In the genomic region with DNA sequence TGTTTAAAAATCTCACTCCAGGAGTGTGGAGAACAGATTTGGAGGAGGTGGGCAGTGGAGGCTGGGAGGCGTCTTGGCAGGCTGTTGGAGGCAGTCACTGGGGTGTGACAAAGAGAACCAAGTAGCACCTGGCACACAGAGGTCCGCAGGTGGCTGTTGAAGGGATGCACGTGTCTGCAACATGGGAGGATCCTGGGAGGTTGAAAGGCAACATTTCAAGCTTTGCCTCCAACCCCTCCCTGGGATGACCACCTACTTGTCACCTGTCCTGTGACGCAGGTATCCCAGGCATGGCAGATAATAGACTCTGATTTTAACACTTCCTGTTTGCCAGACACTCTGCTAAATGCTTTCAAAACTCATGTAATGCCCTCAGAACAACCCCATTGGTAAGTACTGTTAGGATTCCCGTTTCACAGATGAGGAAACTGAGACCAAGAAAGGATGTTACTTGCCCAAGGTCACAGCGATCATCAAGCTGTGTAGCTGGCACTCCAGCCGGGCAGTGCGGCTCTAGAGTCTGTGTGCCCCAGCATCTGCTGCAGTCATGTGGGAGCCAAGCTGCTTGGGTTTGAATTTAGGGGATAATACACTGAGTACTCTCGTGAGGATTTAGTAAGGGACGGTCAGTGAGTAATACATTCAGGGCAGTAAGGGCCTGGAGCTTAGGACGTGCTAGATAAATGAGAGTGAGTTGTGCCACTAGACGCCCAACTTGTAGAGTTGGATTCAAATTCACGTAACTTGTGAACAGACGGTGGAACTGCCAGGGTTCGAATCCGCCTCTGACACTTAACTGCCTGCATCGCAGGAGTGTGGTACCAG, we compare ENCODE assay signal across 1 cellular context.
TF ChIP-seq lines count a peak whose summit lies in the region.

No MANE protein-coding gene starts in this region.

TF ChIP-seq in HepG2, 621 proteins besides CTCF, POLR2A, EP300 and RAD21 (continued from another document and continues in another):
- TF ChIP-seq, protein P1, sequence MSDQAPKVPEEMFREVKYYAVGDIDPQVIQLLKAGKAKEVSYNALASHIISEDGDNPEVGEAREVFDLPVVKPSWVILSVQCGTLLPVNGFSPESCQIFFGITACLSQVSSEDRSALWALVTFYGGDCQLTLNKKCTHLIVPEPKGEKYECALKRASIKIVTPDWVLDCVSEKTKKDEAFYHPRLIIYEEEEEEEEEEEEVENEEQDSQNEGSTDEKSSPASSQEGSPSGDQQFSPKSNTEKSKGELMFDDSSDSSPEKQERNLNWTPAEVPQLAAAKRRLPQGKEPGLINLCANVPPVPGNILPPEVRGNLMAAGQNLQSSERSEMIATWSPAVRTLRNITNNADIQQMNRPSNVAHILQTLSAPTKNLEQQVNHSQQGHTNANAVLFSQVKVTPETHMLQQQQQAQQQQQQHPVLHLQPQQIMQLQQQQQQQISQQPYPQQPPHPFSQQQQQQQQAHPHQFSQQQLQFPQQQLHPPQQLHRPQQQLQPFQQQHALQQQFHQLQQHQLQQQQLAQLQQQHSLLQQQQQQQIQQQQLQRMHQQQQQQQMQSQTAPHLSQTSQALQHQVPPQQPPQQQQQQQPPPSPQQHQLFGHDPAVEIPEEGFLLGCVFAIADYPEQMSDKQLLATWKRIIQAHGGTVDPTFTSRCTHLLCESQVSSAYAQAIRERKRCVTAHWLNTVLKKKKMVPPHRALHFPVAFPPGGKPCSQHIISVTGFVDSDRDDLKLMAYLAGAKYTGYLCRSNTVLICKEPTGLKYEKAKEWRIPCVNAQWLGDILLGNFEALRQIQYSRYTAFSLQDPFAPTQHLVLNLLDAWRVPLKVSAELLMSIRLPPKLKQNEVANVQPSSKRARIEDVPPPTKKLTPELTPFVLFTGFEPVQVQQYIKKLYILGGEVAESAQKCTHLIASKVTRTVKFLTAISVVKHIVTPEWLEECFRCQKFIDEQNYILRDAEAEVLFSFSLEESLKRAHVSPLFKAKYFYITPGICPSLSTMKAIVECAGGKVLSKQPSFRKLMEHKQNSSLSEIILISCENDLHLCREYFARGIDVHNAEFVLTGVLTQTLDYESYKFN (CRISPR knock-in tag; conservative IDR thresholded peaks at IDR 0.05), result no peak
- TF ChIP-seq, protein P2, sequence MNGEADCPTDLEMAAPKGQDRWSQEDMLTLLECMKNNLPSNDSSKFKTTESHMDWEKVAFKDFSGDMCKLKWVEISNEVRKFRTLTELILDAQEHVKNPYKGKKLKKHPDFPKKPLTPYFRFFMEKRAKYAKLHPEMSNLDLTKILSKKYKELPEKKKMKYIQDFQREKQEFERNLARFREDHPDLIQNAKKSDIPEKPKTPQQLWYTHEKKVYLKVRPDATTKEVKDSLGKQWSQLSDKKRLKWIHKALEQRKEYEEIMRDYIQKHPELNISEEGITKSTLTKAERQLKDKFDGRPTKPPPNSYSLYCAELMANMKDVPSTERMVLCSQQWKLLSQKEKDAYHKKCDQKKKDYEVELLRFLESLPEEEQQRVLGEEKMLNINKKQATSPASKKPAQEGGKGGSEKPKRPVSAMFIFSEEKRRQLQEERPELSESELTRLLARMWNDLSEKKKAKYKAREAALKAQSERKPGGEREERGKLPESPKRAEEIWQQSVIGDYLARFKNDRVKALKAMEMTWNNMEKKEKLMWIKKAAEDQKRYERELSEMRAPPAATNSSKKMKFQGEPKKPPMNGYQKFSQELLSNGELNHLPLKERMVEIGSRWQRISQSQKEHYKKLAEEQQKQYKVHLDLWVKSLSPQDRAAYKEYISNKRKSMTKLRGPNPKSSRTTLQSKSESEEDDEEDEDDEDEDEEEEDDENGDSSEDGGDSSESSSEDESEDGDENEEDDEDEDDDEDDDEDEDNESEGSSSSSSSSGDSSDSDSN (CRISPR knock-in tag; IDR thresholded peaks at IDR 0.05), result no peak
- TF ChIP-seq ZNF83 (CRISPR knock-in tag; IDR thresholded peaks at IDR 0.05; ENCODE audit: borderline replicate concordance) (no peak), PAWR (CRISPR knock-in tag; IDR thresholded peaks at IDR 0.05; ENCODE audit: borderline replicate concordance) (no peak), ZSCAN12 (CRISPR knock-in tag; IDR thresholded peaks at IDR 0.05) (no peak), REPIN1 (CRISPR knock-in tag; IDR thresholded peaks at IDR 0.05; ENCODE audit: borderline replicate concordance, low read depth) (no peak), HNRNPUL1 (IDR thresholded peaks at IDR 0.05; ENCODE audit: low read depth, low read length) (no peak), ZNF709 (CRISPR knock-in tag; IDR thresholded peaks at IDR 0.05) (0 out of 2 replicates have a peak, but pooled peaks have one; percentile 48), ZNF24 (IDR thresholded peaks at IDR 0.05) (no peak), SIN3B (IDR thresholded peaks at IDR 0.05; ENCODE audit: low read length) (no peak), SP5 (CRISPR knock-in tag; IDR thresholded peaks at IDR 0.05; ENCODE audit: borderline replicate concordance, low read depth) (no peak), ZNF263 (CRISPR knock-in tag; IDR thresholded peaks at IDR 0.05) (no peak), ZNF235 (CRISPR knock-in tag; IDR thresholded peaks at IDR 0.05; ENCODE audit: borderline replicate concordance) (no peak), ZNF746 (CRISPR knock-in tag; IDR thresholded peaks at IDR 0.05) (no peak), HES4 (CRISPR knock-in tag; IDR thresholded peaks at IDR 0.05; ENCODE audit: borderline replicate concordance) (0 out of 2 replicates have a peak, but pooled peaks have one; percentile 50), ARHGAP35 (CRISPR knock-in tag; IDR thresholded peaks at IDR 0.05; ENCODE audit: borderline replicate concordance) (no peak), KLF9 (CRISPR knock-in tag; IDR thresholded peaks at IDR 0.05; ENCODE audit: low read depth) (no peak), ARNTL (CRISPR knock-in tag; IDR thresholded peaks at IDR 0.05) (0 out of 2 replicates have a peak, but pooled peaks have one; percentile 21), ZNF781 (CRISPR knock-in tag; IDR thresholded peaks at IDR 0.05; ENCODE audit: borderline replicate concordance, not compliant biosample characterization) (no peak), ZNF629 (CRISPR knock-in tag; conservative IDR thresholded peaks at IDR 0.05) (peak; percentile 74), ZFP62 (CRISPR knock-in tag; IDR thresholded peaks at IDR 0.05) (no peak), SNRNP70 (IDR thresholded peaks at IDR 0.05; ENCODE audit: low read depth, low read length) (no peak)
- TF ChIP-seq, protein P3, sequence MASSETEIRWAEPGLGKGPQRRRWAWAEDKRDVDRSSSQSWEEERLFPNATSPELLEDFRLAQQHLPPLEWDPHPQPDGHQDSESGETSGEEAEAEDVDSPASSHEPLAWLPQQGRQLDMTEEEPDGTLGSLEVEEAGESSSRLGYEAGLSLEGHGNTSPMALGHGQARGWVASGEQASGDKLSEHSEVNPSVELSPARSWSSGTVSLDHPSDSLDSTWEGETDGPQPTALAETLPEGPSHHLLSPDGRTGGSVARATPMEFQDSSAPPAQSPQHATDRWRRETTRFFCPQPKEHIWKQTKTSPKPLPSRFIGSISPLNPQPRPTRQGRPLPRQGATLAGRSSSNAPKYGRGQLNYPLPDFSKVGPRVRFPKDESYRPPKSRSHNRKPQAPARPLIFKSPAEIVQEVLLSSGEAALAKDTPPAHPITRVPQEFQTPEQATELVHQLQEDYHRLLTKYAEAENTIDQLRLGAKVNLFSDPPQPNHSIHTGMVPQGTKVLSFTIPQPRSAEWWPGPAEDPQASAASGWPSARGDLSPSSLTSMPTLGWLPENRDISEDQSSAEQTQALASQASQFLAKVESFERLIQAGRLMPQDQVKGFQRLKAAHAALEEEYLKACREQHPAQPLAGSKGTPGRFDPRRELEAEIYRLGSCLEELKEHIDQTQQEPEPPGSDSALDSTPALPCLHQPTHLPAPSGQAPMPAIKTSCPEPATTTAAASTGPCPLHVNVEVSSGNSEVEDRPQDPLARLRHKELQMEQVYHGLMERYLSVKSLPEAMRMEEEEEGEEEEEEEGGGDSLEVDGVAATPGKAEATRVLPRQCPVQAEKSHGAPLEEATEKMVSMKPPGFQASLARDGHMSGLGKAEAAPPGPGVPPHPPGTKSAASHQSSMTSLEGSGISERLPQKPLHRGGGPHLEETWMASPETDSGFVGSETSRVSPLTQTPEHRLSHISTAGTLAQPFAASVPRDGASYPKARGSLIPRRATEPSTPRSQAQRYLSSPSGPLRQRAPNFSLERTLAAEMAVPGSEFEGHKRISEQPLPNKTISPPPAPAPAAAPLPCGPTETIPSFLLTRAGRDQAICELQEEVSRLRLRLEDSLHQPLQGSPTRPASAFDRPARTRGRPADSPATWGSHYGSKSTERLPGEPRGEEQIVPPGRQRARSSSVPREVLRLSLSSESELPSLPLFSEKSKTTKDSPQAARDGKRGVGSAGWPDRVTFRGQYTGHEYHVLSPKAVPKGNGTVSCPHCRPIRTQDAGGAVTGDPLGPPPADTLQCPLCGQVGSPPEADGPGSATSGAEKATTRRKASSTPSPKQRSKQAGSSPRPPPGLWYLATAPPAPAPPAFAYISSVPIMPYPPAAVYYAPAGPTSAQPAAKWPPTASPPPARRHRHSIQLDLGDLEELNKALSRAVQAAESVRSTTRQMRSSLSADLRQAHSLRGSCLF (CRISPR knock-in tag; IDR thresholded peaks at IDR 0.05; ENCODE audit: borderline replicate concordance), result no peak
- TF ChIP-seq, protein P4, sequence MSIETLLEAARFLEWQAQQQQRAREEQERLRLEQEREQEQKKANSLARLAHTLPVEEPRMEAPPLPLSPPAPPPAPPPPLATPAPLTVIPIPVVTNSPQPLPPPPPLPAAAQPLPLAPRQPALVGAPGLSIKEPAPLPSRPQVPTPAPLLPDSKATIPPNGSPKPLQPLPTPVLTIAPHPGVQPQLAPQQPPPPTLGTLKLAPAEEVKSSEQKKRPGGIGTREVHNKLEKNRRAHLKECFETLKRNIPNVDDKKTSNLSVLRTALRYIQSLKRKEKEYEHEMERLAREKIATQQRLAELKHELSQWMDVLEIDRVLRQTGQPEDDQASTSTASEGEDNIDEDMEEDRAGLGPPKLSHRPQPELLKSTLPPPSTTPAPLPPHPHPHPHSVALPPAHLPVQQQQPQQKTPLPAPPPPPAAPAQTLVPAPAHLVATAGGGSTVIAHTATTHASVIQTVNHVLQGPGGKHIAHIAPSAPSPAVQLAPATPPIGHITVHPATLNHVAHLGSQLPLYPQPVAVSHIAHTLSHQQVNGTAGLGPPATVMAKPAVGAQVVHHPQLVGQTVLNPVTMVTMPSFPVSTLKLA (IDR thresholded peaks at IDR 0.05), result peak; percentile 89
- TF ChIP-seq, protein P5, sequence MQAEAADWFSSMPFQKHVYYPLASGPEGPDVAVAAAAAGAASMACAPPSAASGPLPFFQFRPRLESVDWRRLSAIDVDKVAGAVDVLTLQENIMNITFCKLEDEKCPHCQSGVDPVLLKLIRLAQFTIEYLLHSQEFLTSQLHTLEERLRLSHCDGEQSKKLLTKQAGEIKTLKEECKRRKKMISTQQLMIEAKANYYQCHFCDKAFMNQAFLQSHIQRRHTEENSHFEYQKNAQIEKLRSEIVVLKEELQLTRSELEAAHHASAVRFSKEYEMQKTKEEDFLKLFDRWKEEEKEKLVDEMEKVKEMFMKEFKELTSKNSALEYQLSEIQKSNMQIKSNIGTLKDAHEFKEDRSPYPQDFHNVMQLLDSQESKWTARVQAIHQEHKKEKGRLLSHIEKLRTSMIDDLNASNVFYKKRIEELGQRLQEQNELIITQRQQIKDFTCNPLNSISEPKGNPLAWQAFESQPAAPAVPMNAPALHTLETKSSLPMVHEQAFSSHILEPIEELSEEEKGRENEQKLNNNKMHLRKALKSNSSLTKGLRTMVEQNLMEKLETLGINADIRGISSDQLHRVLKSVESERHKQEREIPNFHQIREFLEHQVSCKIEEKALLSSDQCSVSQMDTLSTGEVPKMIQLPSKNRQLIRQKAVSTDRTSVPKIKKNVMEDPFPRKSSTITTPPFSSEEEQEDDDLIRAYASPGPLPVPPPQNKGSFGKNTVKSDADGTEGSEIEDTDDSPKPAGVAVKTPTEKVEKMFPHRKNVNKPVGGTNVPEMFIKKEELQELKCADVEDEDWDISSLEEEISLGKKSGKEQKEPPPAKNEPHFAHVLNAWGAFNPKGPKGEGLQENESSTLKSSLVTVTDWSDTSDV (CRISPR knock-in tag; IDR thresholded peaks at IDR 0.05), result no peak
- TF ChIP-seq, protein P6, sequence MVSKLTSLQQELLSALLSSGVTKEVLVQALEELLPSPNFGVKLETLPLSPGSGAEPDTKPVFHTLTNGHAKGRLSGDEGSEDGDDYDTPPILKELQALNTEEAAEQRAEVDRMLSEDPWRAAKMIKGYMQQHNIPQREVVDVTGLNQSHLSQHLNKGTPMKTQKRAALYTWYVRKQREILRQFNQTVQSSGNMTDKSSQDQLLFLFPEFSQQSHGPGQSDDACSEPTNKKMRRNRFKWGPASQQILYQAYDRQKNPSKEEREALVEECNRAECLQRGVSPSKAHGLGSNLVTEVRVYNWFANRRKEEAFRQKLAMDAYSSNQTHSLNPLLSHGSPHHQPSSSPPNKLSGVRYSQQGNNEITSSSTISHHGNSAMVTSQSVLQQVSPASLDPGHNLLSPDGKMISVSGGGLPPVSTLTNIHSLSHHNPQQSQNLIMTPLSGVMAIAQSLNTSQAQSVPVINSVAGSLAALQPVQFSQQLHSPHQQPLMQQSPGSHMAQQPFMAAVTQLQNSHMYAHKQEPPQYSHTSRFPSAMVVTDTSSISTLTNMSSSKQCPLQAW (CRISPR knock-in tag; IDR thresholded peaks at IDR 0.05), result no peak
- TF ChIP-seq, protein P7, sequence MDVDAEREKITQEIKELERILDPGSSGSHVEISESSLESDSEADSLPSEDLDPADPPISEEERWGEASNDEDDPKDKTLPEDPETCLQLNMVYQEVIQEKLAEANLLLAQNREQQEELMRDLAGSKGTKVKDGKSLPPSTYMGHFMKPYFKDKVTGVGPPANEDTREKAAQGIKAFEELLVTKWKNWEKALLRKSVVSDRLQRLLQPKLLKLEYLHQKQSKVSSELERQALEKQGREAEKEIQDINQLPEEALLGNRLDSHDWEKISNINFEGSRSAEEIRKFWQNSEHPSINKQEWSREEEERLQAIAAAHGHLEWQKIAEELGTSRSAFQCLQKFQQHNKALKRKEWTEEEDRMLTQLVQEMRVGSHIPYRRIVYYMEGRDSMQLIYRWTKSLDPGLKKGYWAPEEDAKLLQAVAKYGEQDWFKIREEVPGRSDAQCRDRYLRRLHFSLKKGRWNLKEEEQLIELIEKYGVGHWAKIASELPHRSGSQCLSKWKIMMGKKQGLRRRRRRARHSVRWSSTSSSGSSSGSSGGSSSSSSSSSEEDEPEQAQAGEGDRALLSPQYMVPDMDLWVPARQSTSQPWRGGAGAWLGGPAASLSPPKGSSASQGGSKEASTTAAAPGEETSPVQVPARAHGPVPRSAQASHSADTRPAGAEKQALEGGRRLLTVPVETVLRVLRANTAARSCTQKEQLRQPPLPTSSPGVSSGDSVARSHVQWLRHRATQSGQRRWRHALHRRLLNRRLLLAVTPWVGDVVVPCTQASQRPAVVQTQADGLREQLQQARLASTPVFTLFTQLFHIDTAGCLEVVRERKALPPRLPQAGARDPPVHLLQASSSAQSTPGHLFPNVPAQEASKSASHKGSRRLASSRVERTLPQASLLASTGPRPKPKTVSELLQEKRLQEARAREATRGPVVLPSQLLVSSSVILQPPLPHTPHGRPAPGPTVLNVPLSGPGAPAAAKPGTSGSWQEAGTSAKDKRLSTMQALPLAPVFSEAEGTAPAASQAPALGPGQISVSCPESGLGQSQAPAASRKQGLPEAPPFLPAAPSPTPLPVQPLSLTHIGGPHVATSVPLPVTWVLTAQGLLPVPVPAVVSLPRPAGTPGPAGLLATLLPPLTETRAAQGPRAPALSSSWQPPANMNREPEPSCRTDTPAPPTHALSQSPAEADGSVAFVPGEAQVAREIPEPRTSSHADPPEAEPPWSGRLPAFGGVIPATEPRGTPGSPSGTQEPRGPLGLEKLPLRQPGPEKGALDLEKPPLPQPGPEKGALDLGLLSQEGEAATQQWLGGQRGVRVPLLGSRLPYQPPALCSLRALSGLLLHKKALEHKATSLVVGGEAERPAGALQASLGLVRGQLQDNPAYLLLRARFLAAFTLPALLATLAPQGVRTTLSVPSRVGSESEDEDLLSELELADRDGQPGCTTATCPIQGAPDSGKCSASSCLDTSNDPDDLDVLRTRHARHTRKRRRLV (CRISPR knock-in tag; IDR thresholded peaks at IDR 0.05), result no peak
